12 cellular contexts compared by ENCODE assay signal in genomic region chr5:162824360-162824759, GRCh38.
A peak's percentile ranks its signal among the peaks of the same experiment; 100 is the strongest.
DNase-seq lines count a peak whose midpoint lies in the region; ATAC-seq and TF ChIP-seq lines count a peak whose summit lies in the region.
"Had no signal": no experiment of that assay in that cellular context is flagged by ENCODE, and none has a peak within 500 bp of the region (broad histone marks: within the 10 kb centered on the region; RNA-seq: fewer than 3 reads in every experiment).

No MANE protein-coding gene starts in this region.

- H3K4me1 Mint-ChIP-seq in activated CD4-positive, alpha-beta memory T cell treated with anti-CD3 and anti-CD28 coated beads, Interleukin-2, amount 10 ng/mL, durations not matched to agents 7 days and 5 days = no peaks in the 10 kb centered on the region

- H3K9me3 ChIP-seq in WERI-Rb-1 (ENCODE audit: severe bottlenecking) = no peaks in the 10 kb centered on the region
- H3K9me3 ChIP-seq: left ventricle myocardium inferior had no signal

- CTCF ChIA-PET in activated CD4-positive, alpha-beta memory T cell treated with anti-CD3 and anti-CD28 coated beads, Interleukin-2, amount 10 ng/mL, durations not matched to agents 7 days and 5 days (lab: Charles Lee) = no interaction called here

- no peak overlapping the region for H3K4me3 Mint-ChIP-seq in activated CD4-positive, alpha-beta memory T cell treated with anti-CD3 and anti-CD28 coated beads, Interleukin-2, amount 10 ng/mL, durations not matched to agents 7 days and 5 days
- H3K4me3 Mint-ChIP-seq: activated CD4-positive, alpha-beta memory T cell treated with anti-CD3 and anti-CD28 coated beads for 36 hours had no signal

- H3K27ac Mint-ChIP-seq in activated CD4-positive, alpha-beta memory T cell treated with anti-CD3 and anti-CD28 coated beads, Interleukin-2, amount 10 ng/mL, durations not matched to agents 7 days and 5 days = no peak overlapping the region
- H3K27ac Mint-ChIP-seq: activated CD4-positive, alpha-beta memory T cell treated with anti-CD3 and anti-CD28 coated beads for 36 hours had no signal

- peak; percentile 85 for ATAC-seq in GM18511 (IDR thresholded peaks at IDR 0.05; ENCODE audit: unreplicated experiment)
- ATAC-seq in GM21367 (IDR thresholded peaks at IDR 0.05; ENCODE audit: unreplicated experiment) = peak; percentile 60
- peak; percentile 88 for ATAC-seq in HG02973 (IDR thresholded peaks at IDR 0.05; ENCODE audit: unreplicated experiment)
- peak; percentile 81 for ATAC-seq in HG03565 (IDR thresholded peaks at IDR 0.05; ENCODE audit: unreplicated experiment)
- ATAC-seq in esophagus mucosa = no peak

- POLR2A ChIA-PET in activated CD4-positive, alpha-beta memory T cell treated with anti-CD3 and anti-CD28 coated beads, Interleukin-2, amount 10 ng/mL, durations not matched to agents 7 days and 5 days (lab: Charles Lee) = no interaction called here

- TF ChIP-seq CTCF in WERI-Rb-1 (IDR thresholded peaks at IDR 0.05; ENCODE audit: low read depth, low read length) = no peak

- peaks cover 45% of the 10 kb centered on the region for H3K27me3 ChIP-seq in WERI-Rb-1 (ENCODE audit: insufficient read depth, low read depth, severe bottlenecking)

- peaks cover 6% of the 10 kb centered on the region for H3K9me3 Mint-ChIP-seq in activated CD4-positive, alpha-beta memory T cell treated with anti-CD3 and anti-CD28 coated beads, Interleukin-2, amount 10 ng/mL, durations not matched to agents 7 days and 5 days

- H3K27ac ChIP-seq in WERI-Rb-1 = no peak overlapping the region
- H3K27ac ChIP-seq: left ventricle myocardium inferior had no signal

- no peaks in the 10 kb centered on the region for H3K27me3 Mint-ChIP-seq in activated CD4-positive, alpha-beta memory T cell treated with anti-CD3 and anti-CD28 coated beads, Interleukin-2, amount 10 ng/mL, durations not matched to agents 7 days and 5 days
- H3K27me3 Mint-ChIP-seq: activated CD4-positive, alpha-beta memory T cell treated with anti-CD3 and anti-CD28 coated beads for 36 hours had no signal

- no peak overlapping the region for H3K4me3 ChIP-seq in WERI-Rb-1 (ENCODE audit: low read depth, low read length)
- H3K4me3 ChIP-seq: left ventricle myocardium inferior had no signal

- H3K36me3 ChIP-seq in WERI-Rb-1 = no peaks in the 10 kb centered on the region
- H3K36me3 ChIP-seq: left ventricle myocardium inferior had no signal

- no peaks in the 10 kb centered on the region for H3K36me3 Mint-ChIP-seq in activated CD4-positive, alpha-beta memory T cell treated with anti-CD3 and anti-CD28 coated beads, Interleukin-2, amount 10 ng/mL, durations not matched to agents 7 days and 5 days (ENCODE audit: low read depth)
- H3K36me3 Mint-ChIP-seq: activated CD4-positive, alpha-beta memory T cell treated with anti-CD3 and anti-CD28 coated beads for 36 hours had no signal

- DNase-seq in WERI-Rb-1 = no peak
- DNase-seq in activated T-cell treated with anti-CD3 and anti-CD28 coated beads for 4 hours = no peak
- DNase-seq in activated CD4-positive, alpha-beta memory T cell treated with anti-CD3 and anti-CD28 coated beads, Interleukin-2, amount 10 ng/mL, durations not matched to agents 7 days and 5 days = no peak
- DNase-seq: activated CD4-positive, alpha-beta memory T cell treated with anti-CD3 and anti-CD28 coated beads for 36 hours; dermis blood vessel endothelial cell; left ventricle myocardium inferior; NCI-H2171 had no signal
